Comparison of ENCODE assay signal across 28 cellular contexts in genomic region chr5:59326551-59326950, GRCh38.
"Had no signal": no experiment of that assay in that cellular context is flagged by ENCODE, and none has a peak within 500 bp of the region (broad histone marks: within the 10 kb centered on the region; RNA-seq: fewer than 3 reads in every experiment).

No MANE protein-coding gene starts in this region.

- H3K4me3 Mint-ChIP-seq: activated CD4-positive, alpha-beta T cell treated with anti-CD3 and anti-CD28 coated beads, Interleukin-2, amount 10 ng/mL, durations not matched to agents 24 days and 14 days; activated CD8-positive, alpha-beta T cell treated with anti-CD3 and anti-CD28 coated beads for 36 hours; activated naive CD8-positive, alpha-beta T cell treated with anti-CD3 and anti-CD28 coated beads for 36 hours; activated T-cell treated with anti-CD3 and anti-CD28 coated beads, Interleukin-2, amount 50 U/mL, for 72 hours; activated T-helper 17 cell treated with anti-CD3 and anti-CD28 coated beads, Interleukin-2, amount 50 U/mL, for 72 hours; central memory CD8-positive, alpha-beta T cell had no signal

- H3K27ac Mint-ChIP-seq: activated CD4-positive, alpha-beta T cell treated with anti-CD3 and anti-CD28 coated beads, Interleukin-2, amount 10 ng/mL, durations not matched to agents 24 days and 14 days; activated CD8-positive, alpha-beta T cell treated with anti-CD3 and anti-CD28 coated beads for 36 hours; activated naive CD8-positive, alpha-beta T cell treated with anti-CD3 and anti-CD28 coated beads for 36 hours; activated T-cell treated with anti-CD3 and anti-CD28 coated beads, Interleukin-2, amount 50 U/mL, for 72 hours; activated T-helper 17 cell treated with anti-CD3 and anti-CD28 coated beads, Interleukin-2, amount 50 U/mL, for 72 hours had no signal

- H3K4me3 ChIP-seq: ascending aorta, cardiac muscle cell, SJCRH30, SK-N-MC had no signal

- H3K4me1 Mint-ChIP-seq: activated CD4-positive, alpha-beta T cell treated with anti-CD3 and anti-CD28 coated beads, Interleukin-2, amount 10 ng/mL, durations not matched to agents 24 days and 14 days; activated naive CD8-positive, alpha-beta T cell treated with anti-CD3 and anti-CD28 coated beads for 36 hours; activated T-helper 17 cell treated with anti-CD3 and anti-CD28 coated beads, Interleukin-2, amount 50 U/mL, for 72 hours; central memory CD8-positive, alpha-beta T cell had no signal

- ATAC-seq: activated CD8-positive, alpha-beta T cell treated with anti-CD3 and anti-CD28 coated beads for 36 hours; activated T-cell treated with anti-CD3 and anti-CD28 coated beads, Interleukin-2, amount 50 U/mL, for 72 hours; activated T-helper 17 cell treated with anti-CD3 and anti-CD28 coated beads, Interleukin-2, amount 50 U/mL, for 72 hours; Panc1 had no signal

- H3K36me3 Mint-ChIP-seq: activated naive CD8-positive, alpha-beta T cell treated with anti-CD3 and anti-CD28 coated beads for 36 hours had no signal

- H3K9me3 Mint-ChIP-seq: activated CD4-positive, alpha-beta T cell treated with anti-CD3 and anti-CD28 coated beads, Interleukin-2, amount 10 ng/mL, durations not matched to agents 24 days and 14 days; activated CD8-positive, alpha-beta T cell treated with anti-CD3 and anti-CD28 coated beads for 36 hours; activated naive CD8-positive, alpha-beta T cell treated with anti-CD3 and anti-CD28 coated beads for 36 hours; activated T-cell treated with anti-CD3 and anti-CD28 coated beads, Interleukin-2, amount 50 U/mL, for 72 hours; activated T-helper 17 cell treated with anti-CD3 and anti-CD28 coated beads, Interleukin-2, amount 50 U/mL, for 72 hours; central memory CD8-positive, alpha-beta T cell had no signal

- DNase-seq: activated CD4-positive, alpha-beta T cell treated with anti-CD3 and anti-CD28 coated beads for 1 hour; activated CD4-positive, alpha-beta T cell treated with anti-CD3 and anti-CD28 coated beads, Interleukin-2, amount 10 ng/mL, durations not matched to agents 24 days and 14 days; activated CD4-positive, alpha-beta T cell treated with anti-CD3 and anti-CD28 coated beads, Interleukin-2, amount 50 U/mL, for 4 hours; activated CD4-positive, CD25-positive, alpha-beta regulatory T cell; activated CD8-positive, alpha-beta T cell treated with anti-CD3 and anti-CD28 coated beads for 36 hours; activated effector memory CD4-positive, alpha-beta T cell treated with anti-CD3 and anti-CD28 coated beads, Interleukin-2, amount 50 U/mL, for 16 hours; activated naive CD4-positive, alpha-beta T cell; activated naive CD4-positive, alpha-beta T cell treated with anti-CD3 and anti-CD28 coated beads, Interleukin-2, amount 50 U/mL, for 16 hours; activated naive CD8-positive, alpha-beta T cell treated with anti-CD3 and anti-CD28 coated beads for 36 hours; activated T-cell treated with anti-CD3 and anti-CD28 coated beads, Interleukin-2, amount 50 U/mL, for 1 hour; activated T-cell treated with anti-CD3 and anti-CD28 coated beads, Interleukin-2, amount 50 U/mL, for 72 hours; amygdala; NCI-H146; NCI-H187; NCI-H2029 treated with DMSO at 0.1 percent for 48 hours; NCI-H2107; NCI-H345; NCI-H524 treated with DMSO at 0.1 percent for 48 hours; SHP77; SJCRH30; T1000; WERI-Rb-1 had no signal
